Comparison of ENCODE assay signal across 20 cellular contexts in genomic region chr15:34064443-34064842, GRCh38.
"Had no signal": no experiment of that assay in that cellular context is flagged by ENCODE, and none has a peak within 500 bp of the region (broad histone marks: within the 10 kb centered on the region; RNA-seq: fewer than 3 reads in every experiment).

No MANE protein-coding gene starts in this region.

- H3K4me1 Mint-ChIP-seq: central memory CD8-positive, alpha-beta T cell; nephron had no signal

- H3K27me3 ChIP-seq: heart right ventricle, pancreas, right lobe of liver had no signal

- H3K9me3 ChIP-seq: heart right ventricle, pancreas, right lobe of liver, thoracic aorta had no signal

- H3K4me3 ChIP-seq: heart right ventricle, pancreas, right lobe of liver, thoracic aorta had no signal

- DNase-seq: cortex of kidney; effector memory CD8-positive, alpha-beta T cell; erythroblast; heart right ventricle; hypothalamus; mesendoderm; naive B cell; occipital lobe; pancreas; right lobe of liver; stimulated activated CD4-positive, alpha-beta T cell treated with anti-CD3 and anti-CD28 coated beads, Interleukin-4, amount 100 ng/mL, for 1 hour; stimulated activated CD8-positive, alpha-beta memory T cell treated with anti-CD3 and anti-CD28 coated beads, Interleukin-4, amount 100 ng/mL, for 48 hours; trophoblast cell had no signal

- H3K9me3 Mint-ChIP-seq: central memory CD8-positive, alpha-beta T cell; effector memory CD8-positive, alpha-beta T cell; naive B cell; nephron; stimulated activated memory B cell treated with anti-CD40 and anti-IgM and Interleukin-4, amounts not matched to agents 10 μg/mL and 1 μg/mL and 100 μg/mL, for 72 hours; stimulated activated naive CD8-positive, alpha-beta T cell treated with anti-CD3 and anti-CD28 coated beads, Interleukin-15, Interleukin-2, amounts not matched to agents 100 ng/mL and 50 ng/mL, for 24 hours had no signal

- H3K36me3 ChIP-seq: heart right ventricle, pancreas, right lobe of liver, thoracic aorta had no signal

- H3K4me1 ChIP-seq: pancreas, right lobe of liver had no signal

- H3K27ac ChIP-seq: heart right ventricle, pancreas, right lobe of liver, thoracic aorta had no signal

- ATAC-seq: effector memory CD8-positive, alpha-beta T cell; heart right ventricle; left lobe of liver; pancreas; right lobe of liver; stimulated activated memory B cell treated with anti-CD40 and anti-IgM and Interleukin-4, amounts not matched to agents 10 μg/mL and 1 μg/mL and 100 μg/mL, for 72 hours had no signal

- H3K27ac Mint-ChIP-seq: nephron; progenitor cell of endocrine pancreas; stimulated activated memory B cell treated with anti-CD40 and anti-IgM and Interleukin-4, amounts not matched to agents 10 μg/mL and 1 μg/mL and 100 μg/mL, for 72 hours; stimulated activated naive CD8-positive, alpha-beta T cell treated with anti-CD3 and anti-CD28 coated beads, Interleukin-15, Interleukin-2, amounts not matched to agents 100 ng/mL and 50 ng/mL, for 24 hours had no signal

- H3K36me3 Mint-ChIP-seq: naive B cell; stimulated activated memory B cell treated with anti-CD40 and anti-IgM and Interleukin-4, amounts not matched to agents 10 μg/mL and 1 μg/mL and 100 μg/mL, for 72 hours had no signal

- H3K4me3 Mint-ChIP-seq: central memory CD8-positive, alpha-beta T cell; effector memory CD8-positive, alpha-beta T cell; naive B cell; nephron; stimulated activated memory B cell treated with anti-CD40 and anti-IgM and Interleukin-4, amounts not matched to agents 10 μg/mL and 1 μg/mL and 100 μg/mL, for 72 hours; stimulated activated naive CD8-positive, alpha-beta T cell treated with anti-CD3 and anti-CD28 coated beads, Interleukin-15, Interleukin-2, amounts not matched to agents 100 ng/mL and 50 ng/mL, for 24 hours had no signal

- H3K27me3 Mint-ChIP-seq: central memory CD8-positive, alpha-beta T cell; effector memory CD8-positive, alpha-beta T cell; naive B cell; stimulated activated memory B cell treated with anti-CD40 and anti-IgM and Interleukin-4, amounts not matched to agents 10 μg/mL and 1 μg/mL and 100 μg/mL, for 72 hours; stimulated activated naive CD8-positive, alpha-beta T cell treated with anti-CD3 and anti-CD28 coated beads, Interleukin-15, Interleukin-2, amounts not matched to agents 100 ng/mL and 50 ng/mL, for 24 hours had no signal
